In genomic region chr6:44254957-44255808, GRCh38 we compare ENCODE assay signal across 9 cellular contexts. TPM values are rescaled to one million over a fixed set of nuclear protein-coding genes. Genes with fewer than 3 reads are reported as not detected.
DNase-seq lines count a peak whose midpoint lies in the region; ATAC-seq, FAIRE-seq and TF ChIP-seq lines count a peak whose summit lies in the region.
"Had no signal": no experiment of that assay in that cellular context is flagged by ENCODE, and none has a peak within 500 bp of the region (broad histone marks: within the 10 kb centered on the region; RNA-seq: fewer than 3 reads in every experiment).

No MANE protein-coding gene starts in this region.

- peaks cover 84% of the 10 kb centered on the region for H3K79me2 ChIP-seq in GM12878 (ENCODE audit: control insufficient read depth, insufficient read depth, low read length)

- H3K27ac Mint-ChIP-seq in progenitor cell of endocrine pancreas, result peak overlapping the region; percentile 81

- no TSS peak for BruUV-seq in GM12878 (replicated peaks; lab: Mats Ljungman, UMichigan)

- SMC1A ChIA-PET in GM12878 (lab: Charles Lee; ENCODE audit: uncharacterized antibody, unreplicated experiment), result interaction anchor here (0.9 to 3.1 kb wide), 6 partner anchors 9 to 82 kb away, joined by 3 to 25 read pairs (median 6); partner anchors contain the start of genes HSP90AB1 and SLC29A1

- intact Hi-C loops in GM12878 (cut with micrococcal nuclease; ENCODE audit: unreplicated experiment), result no loop called here

- no peaks in the 10 kb centered on the region for H3K27me3 Mint-ChIP-seq in progenitor cell of endocrine pancreas

- TF ChIP-seq EP300 in GM12878 (IDR thresholded peaks at IDR 0.05; ENCODE audit: borderline replicate concordance in 1 of 2, control insufficient read depth in 1 of 2, low read depth in 2 of 2, low read length in 2 of 2), result no peak

- FAIRE-seq in GM12878 (lab: Jason Lieb, UNC), result no peak

- H3K27ac ChIP-seq in GM12878 (ENCODE audit: control insufficient read depth, insufficient read depth), result peak overlapping the region; percentile 99

- in situ Hi-C loops in G401 (cut with HindIII; ENCODE audit: low sequenced_read_pairs) (loop anchor here (5.0 to 10.0 kb wide), 2 partner anchors 82 to 160 kb away; no protein-coding TSS in a partner anchor), GM12878 (cut with MboI) (no loop called here)

- ATAC-seq in GM12878 (0 out of 3 replicates have a peak, but pooled peaks have one; percentile 0), GM19023 (IDR thresholded peaks at IDR 0.05; ENCODE audit: unreplicated experiment) (no peak), GM21786 (IDR thresholded peaks at IDR 0.05; ENCODE audit: unreplicated experiment) (no peak)

- POLR2A ChIA-PET in GM12878 (lab: Charles Lee), result interaction anchor here (0.9 to 10.7 kb wide), 8 partner anchors 8 to 79 kb away, joined by 3 to 131 read pairs (median 4); partner anchors contain the start of gene HSP90AB1

- peak; percentile 76 for TF ChIP-seq POLR2A in GM12878 (IDR thresholded peaks at IDR 0.05; ENCODE audit: low read depth, low read length)

- RAD21 ChIA-PET in GM12878 (lab: Charles Lee; ENCODE audit: unreplicated experiment), result interaction anchor here (0.8 to 4.8 kb wide), 4 partner anchors 9 to 83 kb away, joined by 3 to 28 read pairs (median 4); partner anchors contain the start of gene HSP90AB1

- peak overlapping the region; percentile 91 for H3K4me3 Mint-ChIP-seq in progenitor cell of endocrine pancreas (ENCODE audit: low read depth)

- peaks cover 31% of the 10 kb centered on the region for H3K4me1 Mint-ChIP-seq in progenitor cell of endocrine pancreas (ENCODE audit: low read depth)

- peaks cover 6% of the 10 kb centered on the region; the same call in 1 of the 2 replicates for H4K20me1 ChIP-seq in GM12878 (ENCODE audit: control insufficient read depth, insufficient read depth)

- TF ChIP-seq RAD21 in GM12878 (IDR thresholded peaks at IDR 0.05; ENCODE audit: insufficient read depth, low read depth, low read length), result no peak

- peaks cover 42% of the 10 kb centered on the region for H3K4me1 ChIP-seq in GM12878 (ENCODE audit: control insufficient read depth, insufficient read depth, low read length)

- H3K36me3 Mint-ChIP-seq in progenitor cell of endocrine pancreas (ENCODE audit: insufficient read depth), result peaks cover 36% of the 10 kb centered on the region

- 67% methylated on average over 19 of the region's 19 CpGs for WGBS in GM12878 (ENCODE audit: insufficient coverage, insufficient replicate concordance, low lambda C conversion rate, missing lambda C conversion rate)

- peak overlapping the region; percentile 71 for H3K4me2 ChIP-seq in GM12878 (ENCODE audit: control insufficient read depth, insufficient read depth)

- CTCF ChIA-PET in GM12878 (lab: Yijun Ruan, JAX), result interaction anchor here (0.7 to 5.0 kb wide), 9 partner anchors 8 to 157 kb away, joined by 3 to 45 read pairs (median 7); partner anchors contain the start of genes HSP90AB1 and SLC29A1

- DNase-seq in G401 (ENCODE audit: low spot score) (peak; percentile 37), NCI-H69 (lab: John Stamatoyannopoulos, UW) (peak; percentile 44), GM12878 (ENCODE audit: low read depth, low spot score) (no peak), progenitor cell of endocrine pancreas (ENCODE audit: low spot score, unreplicated experiment) (no peak), NCI-H1105 (lab: John Stamatoyannopoulos, UW) (no peak)
- DNase-seq in effector CD4-positive, alpha-beta T cell, result no peak

- H3K4me3 ChIP-seq in GM12878, result peak overlapping the region; percentile 77; the same call in 1 of the 2 replicates

- H3K36me3 ChIP-seq in GM12878 (ENCODE audit: control insufficient read depth in 2 of 2, insufficient read depth in 2 of 2, low read length in 1 of 2), result peaks cover 40 to 57% of the 10 kb centered on the region in 2 experiments

- H3K9me3 Mint-ChIP-seq in progenitor cell of endocrine pancreas (ENCODE audit: low read depth), result no peaks in the 10 kb centered on the region

- no peaks in the 10 kb centered on the region for H3K9me3 ChIP-seq in GM12878 (replicated peaks; ENCODE audit: control insufficient read depth, insufficient read depth, low read length)

- no peaks in the 10 kb centered on the region for H3K27me3 ChIP-seq in GM12878 (replicated peaks in 1 of 2; ENCODE audit: control insufficient read depth in 2 of 2, insufficient read depth in 2 of 2, low read length in 1 of 2)

- H3K9ac ChIP-seq in GM12878 (ENCODE audit: control insufficient read depth, insufficient read depth, low read length), result no peak overlapping the region

- TF ChIP-seq CTCF in GM12878 (IDR thresholded peaks at IDR 0.05 in 2 of 3, conservative IDR thresholded peaks at IDR 0.05 in 1 of 3; ENCODE audit: control insufficient read depth in 2 of 3, extremely low read depth in 1 of 3, insufficient read depth in 1 of 3, low read depth in 3 of 3, low read length in 3 of 3) (no peak), progenitor cell of endocrine pancreas (IDR thresholded peaks at IDR 0.05; ENCODE audit: unreplicated experiment) (no peak)

- H2AFZ ChIP-seq in GM12878 (ENCODE audit: control insufficient read depth, low read depth, low read length), result no peak overlapping the region

RNA-seq across cellular contexts. Expression of gene SLC35B2, which starts 2.1 kb away (rescaled TPM):
- total RNA-seq in G401 (2014; rRNA removed; shearing (Covaris generic)), result 73.4 and 80.4 TPM in 2 replicates
- 34.4 and 37.1 TPM in 2 replicates for total RNA-seq in GM12878 (2013; cell fraction: nucleolus; rRNA removed)
- total RNA-seq in GM12878 (2014; rRNA removed) (34.1 and 35.1 TPM in 2 replicates), GM12878 (2014; rRNA removed; fragmentation: Illumina TruSeq; extraction: Trizol) (24.3 and 25.1 TPM in 2 replicates), GM12878 (2021) (33.5 and 35.8 TPM in 2 replicates), progenitor cell of endocrine pancreas (45.9 and 50.3 TPM in 2 replicates)
- 23.1 TPM for polyA plus RNA-seq in GM12878 (2011; ENCODE audit: low read depth)
- polyA plus RNA-seq in GM12878 (2011; rRNA removed) (19.7 and 32.2 TPM in 2 replicates), GM12878 (2014; fragmentation: Illumina TruSeq; extraction: Trizol) (23.9 and 35.2 TPM in 2 replicates), GM12878 (2014; fragmentation: Nextera tagmentation; extraction: Ambion mirVana) (10 to 100 TPM; 11.3 to 14.9 TPM), GM12878 (2014; rRNA removed) (45.2 and 45.4 TPM in 2 replicates), GM12878 (2016; fragmentation: Nextera tagmentation; extraction: Ambion mirVana) (10 to 100 TPM; 39.5 to 40.8 TPM)
- 48.8 and 53.9 TPM in 2 replicates for polyA plus RNA-seq in GM12878 (2011; cell fraction: cytosol; rRNA removed)
- 89.8 and 144 TPM in 2 replicates for polyA plus RNA-seq in GM12878 (2011; cell fraction: nucleus; rRNA removed)
- polyA plus RNA-seq in GM12878 (2012), result 38.5 and 38.9 TPM in 2 replicates
- polyA minus RNA-seq in GM12878 (2011; rRNA and poly(A)+ RNA removed), result 17.3 and 33.3 TPM in 2 replicates
- polyA minus RNA-seq in GM12878 (2011; cell fraction: cytosol; rRNA and poly(A)+ RNA removed), result 5.2 and 7.0 TPM in 2 replicates
- 19.7 and 27.3 TPM in 2 replicates for polyA minus RNA-seq in GM12878 (2011; cell fraction: nucleus; rRNA and poly(A)+ RNA removed)

RNA-seq across cellular contexts. Expression of gene HSP90AB1, which starts 8.3 kb away (rescaled TPM):
- 1,050 and 1,370 TPM in 2 replicates for total RNA-seq in G401 (2014; rRNA removed; shearing (Covaris generic))
- total RNA-seq in GM12878 (2013; cell fraction: nucleolus; rRNA removed), result 295 and 318 TPM in 2 replicates
- total RNA-seq in GM12878 (2014; rRNA removed) (1,125 and 1,245 TPM in 2 replicates), GM12878 (2014; rRNA removed; fragmentation: Illumina TruSeq; extraction: Trizol) (1,212 and 1,260 TPM in 2 replicates), GM12878 (2021) (1,166 and 1,167 TPM in 2 replicates), progenitor cell of endocrine pancreas (1,214 and 1,216 TPM in 2 replicates)
- polyA plus RNA-seq in GM12878 (2011; ENCODE audit: low read depth), result 830 TPM
- polyA plus RNA-seq in GM12878 (2011; rRNA removed) (1,290 and 1,505 TPM in 2 replicates), GM12878 (2014; fragmentation: Illumina TruSeq; extraction: Trizol) (1,676 and 1,846 TPM in 2 replicates), GM12878 (2014; fragmentation: Nextera tagmentation; extraction: Ambion mirVana) (1,000 to 10,000 TPM; 1,089 to 1,682 TPM), GM12878 (2014; rRNA removed) (960 and 988 TPM in 2 replicates), GM12878 (2016; fragmentation: Nextera tagmentation; extraction: Ambion mirVana) (1,000 to 10,000 TPM; 1,078 to 1,109 TPM)
- 1,040 and 1,248 TPM in 2 replicates for polyA plus RNA-seq in GM12878 (2011; cell fraction: cytosol; rRNA removed)
- polyA plus RNA-seq in GM12878 (2011; cell fraction: nucleus; rRNA removed), result 565 and 804 TPM in 2 replicates
- 750 and 926 TPM in 2 replicates for polyA plus RNA-seq in GM12878 (2012)
- 1,120 and 1,147 TPM in 2 replicates for polyA minus RNA-seq in GM12878 (2011; rRNA and poly(A)+ RNA removed)
- polyA minus RNA-seq in GM12878 (2011; cell fraction: cytosol; rRNA and poly(A)+ RNA removed), result 408 and 462 TPM in 2 replicates
- polyA minus RNA-seq in GM12878 (2011; cell fraction: nucleus; rRNA and poly(A)+ RNA removed), result 114 and 165 TPM in 2 replicates

RNA-seq across cellular contexts. Expression of gene NFKBIE, which starts 10.2 kb away (rescaled TPM):
- 27.7 and 58.6 TPM in 2 replicates for total RNA-seq in G401 (2014; rRNA removed; shearing (Covaris generic))
- 127 and 202 TPM in 2 replicates for total RNA-seq in GM12878 (2013; cell fraction: nucleolus; rRNA removed)
- total RNA-seq in GM12878 (2014; rRNA removed) (45.1 and 47.0 TPM in 2 replicates), GM12878 (2014; rRNA removed; fragmentation: Illumina TruSeq; extraction: Trizol) (39.5 and 43.2 TPM in 2 replicates), GM12878 (2021) (53.6 and 57.0 TPM in 2 replicates), progenitor cell of endocrine pancreas (7.1 TPM in 2 replicates)
- 13.6 TPM for polyA plus RNA-seq in GM12878 (2011; ENCODE audit: low read depth)
- polyA plus RNA-seq in GM12878 (2011; rRNA removed) (106 and 126 TPM in 2 replicates), GM12878 (2014; fragmentation: Illumina TruSeq; extraction: Trizol) (34.5 and 38.1 TPM in 2 replicates), GM12878 (2014; fragmentation: Nextera tagmentation; extraction: Ambion mirVana) (10 to 100 TPM; 10.4 to 26.0 TPM), GM12878 (2014; rRNA removed) (52.4 and 60.3 TPM in 2 replicates), GM12878 (2016; fragmentation: Nextera tagmentation; extraction: Ambion mirVana) (10 to 100 TPM; 30.4 to 30.6 TPM)
- 111 and 125 TPM in 2 replicates for polyA plus RNA-seq in GM12878 (2011; cell fraction: cytosol; rRNA removed)
- 154 TPM in 2 replicates for polyA plus RNA-seq in GM12878 (2011; cell fraction: nucleus; rRNA removed)
- polyA plus RNA-seq in GM12878 (2012), result 36.7 and 71.2 TPM in 2 replicates
- 61.6 and 113 TPM in 2 replicates for polyA minus RNA-seq in GM12878 (2011; rRNA and poly(A)+ RNA removed)
- 36.5 and 58.5 TPM in 2 replicates for polyA minus RNA-seq in GM12878 (2011; cell fraction: cytosol; rRNA and poly(A)+ RNA removed)
- 67.9 and 93.8 TPM in 2 replicates for polyA minus RNA-seq in GM12878 (2011; cell fraction: nucleus; rRNA and poly(A)+ RNA removed)

RNA-seq across cellular contexts. Expression of gene TMEM151B, which starts 15.1 kb away (rescaled TPM):
- total RNA-seq in G401 (2014; rRNA removed; shearing (Covaris generic)), result 14.3 and 14.6 TPM in 2 replicates
- total RNA-seq in GM12878 (2013; cell fraction: nucleolus; rRNA removed), result 0.29 and 0.52 TPM in 2 replicates
- total RNA-seq in GM12878 (2014; rRNA removed) (under 0.01 TPM in 1 of 2 replicates, not detected in the other), GM12878 (2014; rRNA removed; fragmentation: Illumina TruSeq; extraction: Trizol) (not detected in 2 replicates), GM12878 (2021) (not detected in 2 replicates), progenitor cell of endocrine pancreas (3.5 and 4.7 TPM in 2 replicates)
- polyA plus RNA-seq in GM12878 (2011; ENCODE audit: low read depth), result not detected
- polyA plus RNA-seq in GM12878 (2011; rRNA removed) (0.13 and 0.19 TPM in 2 replicates), GM12878 (2014; fragmentation: Illumina TruSeq; extraction: Trizol) (0.04 TPM in 1 of 2 replicates, not detected in the other), GM12878 (2014; fragmentation: Nextera tagmentation; extraction: Ambion mirVana) (not detected), GM12878 (2014; rRNA removed) (0.01 and 0.08 TPM in 2 replicates), GM12878 (2016; fragmentation: Nextera tagmentation; extraction: Ambion mirVana) (under 1 TPM in 1 of 2 experiments, not detected in 1; 0.05 TPM)
- polyA plus RNA-seq in GM12878 (2011; cell fraction: cytosol; rRNA removed), result 0.18 and 0.22 TPM in 2 replicates
- 1.4 and 1.6 TPM in 2 replicates for polyA plus RNA-seq in GM12878 (2011; cell fraction: nucleus; rRNA removed)
- 0.46 and 0.68 TPM in 2 replicates for polyA plus RNA-seq in GM12878 (2012)
- 0.07 and 0.41 TPM in 2 replicates for polyA minus RNA-seq in GM12878 (2011; rRNA and poly(A)+ RNA removed)
- not detected in 2 replicates for polyA minus RNA-seq in GM12878 (2011; cell fraction: cytosol; rRNA and poly(A)+ RNA removed)
- polyA minus RNA-seq in GM12878 (2011; cell fraction: nucleus; rRNA and poly(A)+ RNA removed), result 0.36 and 0.86 TPM in 2 replicates
- total RNA-seq: liver had no signal
- polyA plus RNA-seq: liver had no signal

RNA-seq across cellular contexts. Expression of gene SLC29A1, which starts 31.8 kb away (rescaled TPM):
- 40.1 and 46.1 TPM in 2 replicates for total RNA-seq in G401 (2014; rRNA removed; shearing (Covaris generic))
- total RNA-seq in GM12878 (2013; cell fraction: nucleolus; rRNA removed), result 127 and 138 TPM in 2 replicates
- 54.7 and 63.9 TPM in 2 replicates for total RNA-seq in GM12878 (2014; rRNA removed)
- 33.2 and 34.6 TPM in 2 replicates for total RNA-seq in GM12878 (2014; rRNA removed; fragmentation: Illumina TruSeq; extraction: Trizol)
- 71.7 and 79.5 TPM in 2 replicates for total RNA-seq in GM12878 (2021)
- 29.0 TPM for polyA plus RNA-seq in GM12878 (2011; ENCODE audit: low read depth)
- polyA plus RNA-seq in GM12878 (2011; rRNA removed), result 64.1 and 132 TPM in 2 replicates
- polyA plus RNA-seq in GM12878 (2011; cell fraction: cytosol; rRNA removed), result 183 and 202 TPM in 2 replicates
- 406 and 468 TPM in 2 replicates for polyA plus RNA-seq in GM12878 (2011; cell fraction: nucleus; rRNA removed)
- polyA plus RNA-seq in GM12878 (2012), result 48.6 and 53.5 TPM in 2 replicates
- polyA plus RNA-seq in GM12878 (2014; fragmentation: Illumina TruSeq; extraction: Trizol), result 64.8 and 111 TPM in 2 replicates
- 10 to 100 TPM in 1 of 2 experiments, 1 to 10 TPM in 1; 10.0 to 15.7 TPM for polyA plus RNA-seq in GM12878 (2014; fragmentation: Nextera tagmentation; extraction: Ambion mirVana)
- polyA plus RNA-seq in GM12878 (2014; rRNA removed), result 120 and 121 TPM in 2 replicates
- 100 to 1,000 TPM; 107 to 111 TPM for polyA plus RNA-seq in GM12878 (2016; fragmentation: Nextera tagmentation; extraction: Ambion mirVana)
- 158 and 166 TPM in 2 replicates for polyA minus RNA-seq in GM12878 (2011; rRNA and poly(A)+ RNA removed)
- 37.8 and 38.3 TPM in 2 replicates for polyA minus RNA-seq in GM12878 (2011; cell fraction: cytosol; rRNA and poly(A)+ RNA removed)
- polyA minus RNA-seq in GM12878 (2011; cell fraction: nucleus; rRNA and poly(A)+ RNA removed), result 58.9 and 105 TPM in 2 replicates
- 24.1 and 26.2 TPM in 2 replicates for total RNA-seq in progenitor cell of endocrine pancreas

Comparison
In these comparisons a context has a peak if more than half of its experiments do, and no peak if none do; other contexts are left out.
1. DNase-seq: peak in G401 (single experiment) and NCI-H69 (single experiment); none in GM12878 (single experiment), progenitor cell of endocrine pancreas (single experiment), NCI-H1105 (single experiment) and effector CD4-positive, alpha-beta T cell (single experiment).